ENCODE assay signal across 8 cellular contexts in genomic region chr10:49115015-49115795, GRCh38. TPM values are rescaled to one million over a fixed set of nuclear protein-coding genes. Genes with fewer than 3 reads are reported as not detected.
DNase-seq lines count a peak whose midpoint lies in the region; ATAC-seq and TF ChIP-seq lines count a peak whose summit lies in the region.

TSS of gene VSTM4 (minus strand) at chr10:49115522. CDS start at chr10:49115485, 37 bp downstream.

- no peaks in the 10 kb centered on the region for H3K27me3 ChIP-seq in left ventricle myocardium inferior (ENCODE audit: low read depth)

- intact Hi-C loops in left ventricle myocardium inferior (cut with micrococcal nuclease) (no loop called here), posterior cingulate gyrus (cut with DNase I) (loop anchor here (5.0 to 10.0 kb wide), 2 partner anchors 33 to 130 kb away; no protein-coding TSS in a partner anchor)

- peak within 1 kb of the TSS; percentile 88 for H3K27ac ChIP-seq in left ventricle myocardium inferior (replicated peaks)

- H3K9me3 ChIP-seq in left ventricle myocardium inferior (replicated peaks): no peaks in the 10 kb centered on the region

- H3K27ac Mint-ChIP-seq in activated naive CD8-positive, alpha-beta T cell treated with anti-CD3 and anti-CD28 coated beads, Interleukin-2, amount 10 ng/mL, durations not matched to agents 7 days and 5 days: no peak within 1 kb of the TSS

- no peaks in the 10 kb centered on the region for H3K36me3 Mint-ChIP-seq in activated naive CD8-positive, alpha-beta T cell treated with anti-CD3 and anti-CD28 coated beads, Interleukin-2, amount 10 ng/mL, durations not matched to agents 7 days and 5 days

- H3K9me3 Mint-ChIP-seq in activated naive CD8-positive, alpha-beta T cell treated with anti-CD3 and anti-CD28 coated beads, Interleukin-2, amount 10 ng/mL, durations not matched to agents 7 days and 5 days: no peaks in the 10 kb centered on the region

- peaks cover 59% of the 10 kb centered on the region for H3K4me1 ChIP-seq in left ventricle myocardium inferior

- TF ChIP-seq CTCF in left ventricle myocardium inferior (IDR thresholded peaks at IDR 0.05; ENCODE audit: borderline replicate concordance): no peak

- peaks cover 65% of the 10 kb centered on the region for H3K27me3 Mint-ChIP-seq in activated naive CD8-positive, alpha-beta T cell treated with anti-CD3 and anti-CD28 coated beads, Interleukin-2, amount 10 ng/mL, durations not matched to agents 7 days and 5 days

- peak within 1 kb of the TSS; percentile 53 for H3K4me3 Mint-ChIP-seq in activated naive CD8-positive, alpha-beta T cell treated with anti-CD3 and anti-CD28 coated beads, Interleukin-2, amount 10 ng/mL, durations not matched to agents 7 days and 5 days

- POLR2A ChIA-PET in activated naive CD8-positive, alpha-beta T cell treated with anti-CD3 and anti-CD28 coated beads, Interleukin-2, amount 10 ng/mL, durations not matched to agents 7 days and 5 days (lab: Charles Lee): no interaction called here

- peaks cover 8% of the 10 kb centered on the region for H3K4me1 Mint-ChIP-seq in activated naive CD8-positive, alpha-beta T cell treated with anti-CD3 and anti-CD28 coated beads, Interleukin-2, amount 10 ng/mL, durations not matched to agents 7 days and 5 days

- peak within 1 kb of the TSS; percentile 77 for H3K4me3 ChIP-seq in left ventricle myocardium inferior

- H3K36me3 ChIP-seq in left ventricle myocardium inferior: no peaks in the 10 kb centered on the region

- peak; percentile 50 for DNase-seq in activated CD8-positive, alpha-beta memory T cell treated with anti-CD3 and anti-CD28 coated beads for 24 hours
- DNase-seq in activated CD8-positive, alpha-beta memory T cell treated with anti-CD3 and anti-CD28 coated beads, Interleukin-2, amount 50 U/mL, for 4 hours: no peak
- DNase-seq in activated naive CD8-positive, alpha-beta T cell treated with anti-CD3 and anti-CD28 coated beads, Interleukin-2, amount 10 ng/mL, durations not matched to agents 7 days and 5 days: no peak
- peak; percentile 61 for DNase-seq in left ventricle myocardium inferior
- DNase-seq in posterior cingulate gyrus: peak in 8 of 10 donors; percentile 29 to 92 (median 42)
- DNase-seq in SIG-M5 (lab: John Stamatoyannopoulos, UW): no peak
- no peak for DNase-seq in NCI-H524 treated with DMSO at 0.1 percent for 48 hours (lab: John Stamatoyannopoulos, UW)

- peak; percentile 41 for ATAC-seq in activated naive CD8-positive, alpha-beta T cell treated with anti-CD3 and anti-CD28 coated beads, Interleukin-2, amount 10 ng/mL, durations not matched to agents 7 days and 5 days (ENCODE audit: low read depth)
- ATAC-seq in HG03469 (IDR thresholded peaks at IDR 0.05; ENCODE audit: unreplicated experiment): no peak

RNA-seq across cellular contexts. Expression of gene VSTM4, which starts in this region (rescaled TPM):
- not detected for total RNA-seq in activated naive CD8-positive, alpha-beta T cell treated with anti-CD3 and anti-CD28 coated beads, Interleukin-2, amount 10 ng/mL, durations not matched to agents 7 days and 5 days
- 21.1 TPM for total RNA-seq in left ventricle myocardium inferior

Comparison
In these comparisons a context has a peak if more than half of its experiments do, and no peak if none do; other contexts are left out.
1. RNA of gene VSTM4 (total RNA-seq): 21.1 TPM in left ventricle myocardium inferior (single experiment); not detected in activated naive CD8-positive, alpha-beta T cell treated with anti-CD3 and anti-CD28 coated beads, Interleukin-2, amount 10 ng/mL, durations not matched to agents 7 days and 5 days; every median in the first group is over 10 times any median in the second.
2. DNase-seq: peak in activated CD8-positive, alpha-beta memory T cell treated with anti-CD3 and anti-CD28 coated beads for 24 hours (single experiment), left ventricle myocardium inferior (single experiment) and posterior cingulate gyrus (8 of 10); none in activated CD8-positive, alpha-beta memory T cell treated with anti-CD3 and anti-CD28 coated beads, Interleukin-2, amount 50 U/mL, for 4 hours (single experiment), activated naive CD8-positive, alpha-beta T cell treated with anti-CD3 and anti-CD28 coated beads, Interleukin-2, amount 10 ng/mL, durations not matched to agents 7 days and 5 days (single experiment), SIG-M5 (single experiment) and NCI-H524 treated with DMSO at 0.1 percent for 48 hours (single experiment).
3. Peak in ATAC-seq in activated naive CD8-positive, alpha-beta T cell treated with anti-CD3 and anti-CD28 coated beads, Interleukin-2, amount 10 ng/mL, durations not matched to agents 7 days and 5 days; RNA of the gene not detected or under 1 TPM.